1 cellular context compared by ENCODE assay signal in the genomic region with DNA sequence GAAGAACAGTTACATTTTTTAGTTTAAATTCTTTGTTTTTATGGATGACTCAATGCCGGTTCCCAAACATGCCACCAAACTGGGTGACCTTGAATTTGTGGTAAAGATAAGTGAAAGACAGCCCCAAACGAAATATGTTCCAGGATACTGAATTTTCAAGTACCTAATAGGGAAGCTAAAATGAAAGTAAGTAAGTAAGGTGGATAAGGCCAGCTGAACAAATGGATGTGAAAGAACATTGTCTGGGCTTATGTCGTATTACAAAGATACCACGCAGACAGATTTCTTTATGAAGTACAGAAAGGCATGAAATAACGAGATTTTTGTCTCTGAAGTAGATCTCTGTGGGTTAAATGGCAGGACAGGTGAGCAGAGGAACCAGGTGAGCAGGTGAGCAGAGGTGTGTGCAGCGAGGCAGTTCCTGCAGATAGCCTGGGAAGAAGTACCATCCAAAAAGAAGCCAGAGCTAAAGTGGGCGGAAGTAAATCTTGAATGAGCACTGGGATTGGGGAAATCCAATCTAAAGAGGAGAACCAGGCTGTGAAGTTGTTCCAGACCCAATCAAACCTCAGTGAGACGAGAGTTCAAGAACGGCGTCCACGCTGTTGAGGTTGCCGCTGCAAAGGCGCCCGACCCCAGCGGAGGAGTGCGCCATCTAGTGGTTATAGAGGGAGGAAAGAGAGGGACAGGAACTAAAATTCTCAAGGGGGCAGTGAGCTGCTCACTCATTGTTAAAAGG.
TF ChIP-seq lines count a peak whose summit lies in the region.

No MANE protein-coding gene starts in this region.

TF ChIP-seq in SK-N-SH treated with all-trans-retinoic acid at 6 μM for 48 hours, 23 proteins besides CTCF, POLR2A, EP300 and RAD21 (continued from another document):
- TF ChIP-seq, protein P1, sequence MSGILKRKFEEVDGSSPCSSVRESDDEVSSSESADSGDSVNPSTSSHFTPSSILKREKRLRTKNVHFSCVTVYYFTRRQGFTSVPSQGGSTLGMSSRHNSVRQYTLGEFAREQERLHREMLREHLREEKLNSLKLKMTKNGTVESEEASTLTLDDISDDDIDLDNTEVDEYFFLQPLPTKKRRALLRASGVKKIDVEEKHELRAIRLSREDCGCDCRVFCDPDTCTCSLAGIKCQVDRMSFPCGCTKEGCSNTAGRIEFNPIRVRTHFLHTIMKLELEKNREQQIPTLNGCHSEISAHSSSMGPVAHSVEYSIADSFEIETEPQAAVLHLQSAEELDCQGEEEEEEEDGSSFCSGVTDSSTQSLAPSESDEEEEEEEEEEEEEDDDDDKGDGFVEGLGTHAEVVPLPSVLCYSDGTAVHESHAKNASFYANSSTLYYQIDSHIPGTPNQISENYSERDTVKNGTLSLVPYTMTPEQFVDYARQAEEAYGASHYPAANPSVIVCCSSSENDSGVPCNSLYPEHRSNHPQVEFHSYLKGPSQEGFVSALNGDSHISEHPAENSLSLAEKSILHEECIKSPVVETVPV (CRISPR knock-in tag; IDR thresholded peaks at IDR 0.05), result no peak
- no peak for TF ChIP-seq SNAI2 (CRISPR knock-in tag; IDR thresholded peaks at IDR 0.05)
- TF ChIP-seq, protein P2, sequence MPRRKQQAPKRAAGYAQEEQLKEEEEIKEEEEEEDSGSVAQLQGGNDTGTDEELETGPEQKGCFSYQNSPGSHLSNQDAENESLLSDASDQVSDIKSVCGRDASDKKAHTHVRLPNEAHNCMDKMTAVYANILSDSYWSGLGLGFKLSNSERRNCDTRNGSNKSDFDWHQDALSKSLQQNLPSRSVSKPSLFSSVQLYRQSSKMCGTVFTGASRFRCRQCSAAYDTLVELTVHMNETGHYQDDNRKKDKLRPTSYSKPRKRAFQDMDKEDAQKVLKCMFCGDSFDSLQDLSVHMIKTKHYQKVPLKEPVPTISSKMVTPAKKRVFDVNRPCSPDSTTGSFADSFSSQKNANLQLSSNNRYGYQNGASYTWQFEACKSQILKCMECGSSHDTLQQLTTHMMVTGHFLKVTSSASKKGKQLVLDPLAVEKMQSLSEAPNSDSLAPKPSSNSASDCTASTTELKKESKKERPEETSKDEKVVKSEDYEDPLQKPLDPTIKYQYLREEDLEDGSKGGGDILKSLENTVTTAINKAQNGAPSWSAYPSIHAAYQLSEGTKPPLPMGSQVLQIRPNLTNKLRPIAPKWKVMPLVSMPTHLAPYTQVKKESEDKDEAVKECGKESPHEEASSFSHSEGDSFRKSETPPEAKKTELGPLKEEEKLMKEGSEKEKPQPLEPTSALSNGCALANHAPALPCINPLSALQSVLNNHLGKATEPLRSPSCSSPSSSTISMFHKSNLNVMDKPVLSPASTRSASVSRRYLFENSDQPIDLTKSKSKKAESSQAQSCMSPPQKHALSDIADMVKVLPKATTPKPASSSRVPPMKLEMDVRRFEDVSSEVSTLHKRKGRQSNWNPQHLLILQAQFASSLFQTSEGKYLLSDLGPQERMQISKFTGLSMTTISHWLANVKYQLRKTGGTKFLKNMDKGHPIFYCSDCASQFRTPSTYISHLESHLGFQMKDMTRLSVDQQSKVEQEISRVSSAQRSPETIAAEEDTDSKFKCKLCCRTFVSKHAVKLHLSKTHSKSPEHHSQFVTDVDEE (CRISPR knock-in tag; IDR thresholded peaks at IDR 0.05), result no peak
- TF ChIP-seq GLIS3 (CRISPR knock-in tag; IDR thresholded peaks at IDR 0.05), result no peak
- TF ChIP-seq TCF4 (CRISPR knock-in tag; IDR thresholded peaks at IDR 0.05; ENCODE audit: borderline replicate concordance), result no peak
- TF ChIP-seq ARNTL (CRISPR knock-in tag; IDR thresholded peaks at IDR 0.05; ENCODE audit: borderline replicate concordance, low read depth), result no peak
- TF ChIP-seq ISL1 (CRISPR knock-in tag; IDR thresholded peaks at IDR 0.05), result no peak
- TF ChIP-seq ZFP3 (CRISPR knock-in tag; IDR thresholded peaks at IDR 0.05), result no peak
- TF ChIP-seq ZC3H10 (CRISPR knock-in tag; IDR thresholded peaks at IDR 0.05), result no peak
- TF ChIP-seq, protein P3, sequence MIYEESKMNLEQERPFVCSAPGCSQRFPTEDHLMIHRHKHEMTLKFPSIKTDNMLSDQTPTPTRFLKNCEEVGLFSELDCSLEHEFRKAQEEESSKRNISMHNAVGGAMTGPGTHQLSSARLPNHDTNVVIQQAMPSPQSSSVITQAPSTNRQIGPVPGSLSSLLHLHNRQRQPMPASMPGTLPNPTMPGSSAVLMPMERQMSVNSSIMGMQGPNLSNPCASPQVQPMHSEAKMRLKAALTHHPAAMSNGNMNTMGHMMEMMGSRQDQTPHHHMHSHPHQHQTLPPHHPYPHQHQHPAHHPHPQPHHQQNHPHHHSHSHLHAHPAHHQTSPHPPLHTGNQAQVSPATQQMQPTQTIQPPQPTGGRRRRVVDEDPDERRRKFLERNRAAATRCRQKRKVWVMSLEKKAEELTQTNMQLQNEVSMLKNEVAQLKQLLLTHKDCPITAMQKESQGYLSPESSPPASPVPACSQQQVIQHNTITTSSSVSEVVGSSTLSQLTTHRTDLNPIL (CRISPR knock-in tag; IDR thresholded peaks at IDR 0.05; ENCODE audit: low read depth), result no peak
- TF ChIP-seq BACH2 (CRISPR knock-in tag; IDR thresholded peaks at IDR 0.05; ENCODE audit: borderline replicate concordance), result no peak
- no peak for TF ChIP-seq RARB (CRISPR knock-in tag; IDR thresholded peaks at IDR 0.05)
- TF ChIP-seq ZNF8 (CRISPR knock-in tag; IDR thresholded peaks at IDR 0.05), result no peak
- no peak for TF ChIP-seq ZNF565 (CRISPR knock-in tag; conservative IDR thresholded peaks at IDR 0.05; ENCODE audit: low read depth)
- no peak for TF ChIP-seq CSDC2 (CRISPR knock-in tag; IDR thresholded peaks at IDR 0.05)
